2 cellular contexts compared by ENCODE assay signal in the genomic region with DNA sequence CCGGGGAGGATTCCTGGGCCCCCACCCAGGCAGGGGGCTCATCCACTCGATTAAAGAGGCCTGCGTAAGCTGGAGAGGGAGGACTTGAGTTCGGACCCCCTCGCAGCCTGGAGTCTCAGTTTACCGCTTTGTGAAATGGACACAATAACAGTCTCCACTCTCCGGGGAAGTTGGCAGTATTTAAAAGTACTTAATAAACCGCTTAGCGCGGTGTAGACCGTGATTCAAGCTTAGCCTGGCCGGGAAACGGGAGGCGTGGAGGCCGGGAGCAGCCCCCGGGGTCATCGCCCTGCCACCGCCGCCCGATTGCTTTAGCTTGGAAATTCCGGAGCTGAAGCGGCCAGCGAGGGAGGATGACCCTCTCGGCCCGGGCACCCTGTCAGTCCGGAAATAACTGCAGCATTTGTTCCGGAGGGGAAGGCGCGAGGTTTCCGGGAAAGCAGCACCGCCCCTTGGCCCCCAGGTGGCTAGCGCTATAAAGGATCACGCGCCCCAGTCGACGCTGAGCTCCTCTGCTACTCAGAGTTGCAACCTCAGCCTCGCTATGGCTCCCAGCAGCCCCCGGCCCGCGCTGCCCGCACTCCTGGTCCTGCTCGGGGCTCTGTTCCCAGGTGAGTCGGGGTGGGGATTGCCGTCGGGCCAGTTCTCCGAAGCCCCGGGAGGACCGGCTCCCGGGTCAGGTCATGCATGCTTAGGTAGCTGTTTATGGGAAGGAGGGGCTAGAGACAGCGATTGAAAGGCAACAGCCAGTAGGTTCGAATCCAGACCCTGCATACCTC.
TF ChIP-seq lines count a peak whose summit lies in the region.

A gene with protein sequence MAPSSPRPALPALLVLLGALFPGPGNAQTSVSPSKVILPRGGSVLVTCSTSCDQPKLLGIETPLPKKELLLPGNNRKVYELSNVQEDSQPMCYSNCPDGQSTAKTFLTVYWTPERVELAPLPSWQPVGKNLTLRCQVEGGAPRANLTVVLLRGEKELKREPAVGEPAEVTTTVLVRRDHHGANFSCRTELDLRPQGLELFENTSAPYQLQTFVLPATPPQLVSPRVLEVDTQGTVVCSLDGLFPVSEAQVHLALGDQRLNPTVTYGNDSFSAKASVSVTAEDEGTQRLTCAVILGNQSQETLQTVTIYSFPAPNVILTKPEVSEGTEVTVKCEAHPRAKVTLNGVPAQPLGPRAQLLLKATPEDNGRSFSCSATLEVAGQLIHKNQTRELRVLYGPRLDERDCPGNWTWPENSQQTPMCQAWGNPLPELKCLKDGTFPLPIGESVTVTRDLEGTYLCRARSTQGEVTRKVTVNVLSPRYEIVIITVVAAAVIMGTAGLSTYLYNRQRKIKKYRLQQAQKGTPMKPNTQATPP (plus strand): TSS at position 505 of the 779 bp plus-strand sequence. CDS start 40 bp downstream, at position 545.

TF ChIP-seq in IMR-90, 13 proteins besides CTCF, POLR2A, EP300 and RAD21:
- peak; percentile 25; the same call in 1 of the 2 replicates for TF ChIP-seq MXI1 (IDR thresholded peaks at IDR 0.05; ENCODE audit: borderline replicate concordance, low read depth, low read length)
- TF ChIP-seq SMC3 (IDR thresholded peaks at IDR 0.05; ENCODE audit: low read depth, low read length), result no peak
- TF ChIP-seq MAZ (IDR thresholded peaks at IDR 0.05; ENCODE audit: borderline replicate concordance, low read depth, low read length), result peak; percentile 41; the same call in 1 of the 2 replicates
- no peak for TF ChIP-seq FOS (IDR thresholded peaks at IDR 0.05; ENCODE audit: low read depth, low read length)

TF ChIP-seq in K562, 482 proteins besides CTCF, POLR2A, EP300 and RAD21 (continues in another document):
- TF ChIP-seq NR1H2 (CRISPR knock-in tag; IDR thresholded peaks at IDR 0.05) (peak; percentile 7; the same call in 1 of the 2 replicates), ZNF764 (CRISPR knock-in tag; IDR thresholded peaks at IDR 0.05; ENCODE audit: low read depth) (no peak), NFIX (CRISPR knock-in tag; IDR thresholded peaks at IDR 0.05; ENCODE audit: low read depth) (no peak), ELF1 (tag; IDR thresholded peaks at IDR 0.05) (peak; percentile 92), HMG20A (CRISPR knock-in tag; conservative IDR thresholded peaks at IDR 0.05) (no peak), RB1 (IDR thresholded peaks at IDR 0.05; ENCODE audit: low read depth) (peak; percentile 26; the same call in 1 of the 2 replicates), CBFB (CRISPR knock-in tag; IDR thresholded peaks at IDR 0.05) (no peak; the same call in 1 of the 2 replicates), POLR2B (IDR thresholded peaks at IDR 0.05; ENCODE audit: low read depth, partially characterized antibody) (peak; percentile 80), ZNF217 (CRISPR knock-in tag; IDR thresholded peaks at IDR 0.05) (no peak), ZKSCAN8 (CRISPR knock-in tag; IDR thresholded peaks at IDR 0.05) (no peak), ZFP1 (CRISPR knock-in tag; IDR thresholded peaks at IDR 0.05) (no peak), RBM22 (IDR thresholded peaks at IDR 0.05; ENCODE audit: low read depth, low read length, poor library complexity, severe bottlenecking) (peak; percentile 55), ZBTB7A (IDR thresholded peaks at IDR 0.05; ENCODE audit: borderline replicate concordance, control insufficient read depth, low read depth, low read length) (peak; percentile 75; the same call in 1 of the 2 replicates), KDM5B (IDR thresholded peaks at IDR 0.05; ENCODE audit: insufficient replicate concordance, low read depth, low read length) (peak; percentile 88), HOXB6 (CRISPR knock-in tag; IDR thresholded peaks at IDR 0.05; ENCODE audit: borderline replicate concordance) (no peak), ZNF431 (CRISPR knock-in tag; IDR thresholded peaks at IDR 0.05) (0 out of 2 replicates have a peak, but pooled peaks have one; percentile 34), CXXC5 (CRISPR knock-in tag; IDR thresholded peaks at IDR 0.05) (peak; percentile 82), DDX20 (tag; IDR thresholded peaks at IDR 0.05; ENCODE audit: low read depth) (no peak), SMARCA4 (IDR thresholded peaks at IDR 0.05) (0 out of 2 replicates have a peak, but pooled peaks have one; percentile 11), CHD2 (IDR thresholded peaks at IDR 0.05; ENCODE audit: low read depth, low read length) (no peak), FOXJ3 (CRISPR knock-in tag; IDR thresholded peaks at IDR 0.05) (no peak), MAZ (CRISPR knock-in tag; conservative IDR thresholded peaks at IDR 0.05 in 1 of 2, IDR thresholded peaks at IDR 0.05 in 1 of 2) (peak; percentile 72 to 88; a peak in 2 of 4 replicates), HSF4 (CRISPR knock-in tag; IDR thresholded peaks at IDR 0.05; ENCODE audit: borderline replicate concordance) (no peak), ZBTB1 (CRISPR knock-in tag; IDR thresholded peaks at IDR 0.05; ENCODE audit: borderline replicate concordance, low read depth) (peak; percentile 46; the same call in 1 of the 2 replicates), KDM2B (CRISPR knock-in tag; IDR thresholded peaks at IDR 0.05) (peak; percentile 82; the same call in 1 of the 2 replicates)
- TF ChIP-seq, protein P1, sequence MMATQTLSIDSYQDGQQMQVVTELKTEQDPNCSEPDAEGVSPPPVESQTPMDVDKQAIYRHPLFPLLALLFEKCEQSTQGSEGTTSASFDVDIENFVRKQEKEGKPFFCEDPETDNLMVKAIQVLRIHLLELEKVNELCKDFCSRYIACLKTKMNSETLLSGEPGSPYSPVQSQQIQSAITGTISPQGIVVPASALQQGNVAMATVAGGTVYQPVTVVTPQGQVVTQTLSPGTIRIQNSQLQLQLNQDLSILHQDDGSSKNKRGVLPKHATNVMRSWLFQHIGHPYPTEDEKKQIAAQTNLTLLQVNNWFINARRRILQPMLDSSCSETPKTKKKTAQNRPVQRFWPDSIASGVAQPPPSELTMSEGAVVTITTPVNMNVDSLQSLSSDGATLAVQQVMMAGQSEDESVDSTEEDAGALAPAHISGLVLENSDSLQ (IDR thresholded peaks at IDR 0.05), result peak; percentile 54
- TF ChIP-seq, protein P2, sequence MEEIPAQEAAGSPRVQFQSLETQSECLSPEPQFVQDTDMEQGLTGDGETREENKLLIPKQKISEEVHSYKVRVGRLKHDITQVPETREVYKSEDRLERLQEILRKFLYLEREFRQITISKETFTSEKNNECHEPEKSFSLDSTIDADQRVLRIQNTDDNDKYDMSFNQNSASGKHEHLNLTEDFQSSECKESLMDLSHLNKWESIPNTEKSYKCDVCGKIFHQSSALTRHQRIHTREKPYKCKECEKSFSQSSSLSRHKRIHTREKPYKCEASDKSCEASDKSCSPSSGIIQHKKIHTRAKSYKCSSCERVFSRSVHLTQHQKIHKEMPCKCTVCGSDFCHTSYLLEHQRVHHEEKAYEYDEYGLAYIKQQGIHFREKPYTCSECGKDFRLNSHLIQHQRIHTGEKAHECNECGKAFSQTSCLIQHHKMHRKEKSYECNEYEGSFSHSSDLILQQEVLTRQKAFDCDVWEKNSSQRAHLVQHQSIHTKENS (CRISPR knock-in tag; IDR thresholded peaks at IDR 0.05), result no peak
- TF ChIP-seq, protein P3, sequence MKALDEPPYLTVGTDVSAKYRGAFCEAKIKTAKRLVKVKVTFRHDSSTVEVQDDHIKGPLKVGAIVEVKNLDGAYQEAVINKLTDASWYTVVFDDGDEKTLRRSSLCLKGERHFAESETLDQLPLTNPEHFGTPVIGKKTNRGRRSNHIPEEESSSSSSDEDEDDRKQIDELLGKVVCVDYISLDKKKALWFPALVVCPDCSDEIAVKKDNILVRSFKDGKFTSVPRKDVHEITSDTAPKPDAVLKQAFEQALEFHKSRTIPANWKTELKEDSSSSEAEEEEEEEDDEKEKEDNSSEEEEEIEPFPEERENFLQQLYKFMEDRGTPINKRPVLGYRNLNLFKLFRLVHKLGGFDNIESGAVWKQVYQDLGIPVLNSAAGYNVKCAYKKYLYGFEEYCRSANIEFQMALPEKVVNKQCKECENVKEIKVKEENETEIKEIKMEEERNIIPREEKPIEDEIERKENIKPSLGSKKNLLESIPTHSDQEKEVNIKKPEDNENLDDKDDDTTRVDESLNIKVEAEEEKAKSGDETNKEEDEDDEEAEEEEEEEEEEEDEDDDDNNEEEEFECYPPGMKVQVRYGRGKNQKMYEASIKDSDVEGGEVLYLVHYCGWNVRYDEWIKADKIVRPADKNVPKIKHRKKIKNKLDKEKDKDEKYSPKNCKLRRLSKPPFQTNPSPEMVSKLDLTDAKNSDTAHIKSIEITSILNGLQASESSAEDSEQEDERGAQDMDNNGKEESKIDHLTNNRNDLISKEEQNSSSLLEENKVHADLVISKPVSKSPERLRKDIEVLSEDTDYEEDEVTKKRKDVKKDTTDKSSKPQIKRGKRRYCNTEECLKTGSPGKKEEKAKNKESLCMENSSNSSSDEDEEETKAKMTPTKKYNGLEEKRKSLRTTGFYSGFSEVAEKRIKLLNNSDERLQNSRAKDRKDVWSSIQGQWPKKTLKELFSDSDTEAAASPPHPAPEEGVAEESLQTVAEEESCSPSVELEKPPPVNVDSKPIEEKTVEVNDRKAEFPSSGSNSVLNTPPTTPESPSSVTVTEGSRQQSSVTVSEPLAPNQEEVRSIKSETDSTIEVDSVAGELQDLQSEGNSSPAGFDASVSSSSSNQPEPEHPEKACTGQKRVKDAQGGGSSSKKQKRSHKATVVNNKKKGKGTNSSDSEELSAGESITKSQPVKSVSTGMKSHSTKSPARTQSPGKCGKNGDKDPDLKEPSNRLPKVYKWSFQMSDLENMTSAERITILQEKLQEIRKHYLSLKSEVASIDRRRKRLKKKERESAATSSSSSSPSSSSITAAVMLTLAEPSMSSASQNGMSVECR (CRISPR knock-in tag; IDR thresholded peaks at IDR 0.05), result no peak; the same call in 1 of the 2 replicates
- TF ChIP-seq, protein P4, sequence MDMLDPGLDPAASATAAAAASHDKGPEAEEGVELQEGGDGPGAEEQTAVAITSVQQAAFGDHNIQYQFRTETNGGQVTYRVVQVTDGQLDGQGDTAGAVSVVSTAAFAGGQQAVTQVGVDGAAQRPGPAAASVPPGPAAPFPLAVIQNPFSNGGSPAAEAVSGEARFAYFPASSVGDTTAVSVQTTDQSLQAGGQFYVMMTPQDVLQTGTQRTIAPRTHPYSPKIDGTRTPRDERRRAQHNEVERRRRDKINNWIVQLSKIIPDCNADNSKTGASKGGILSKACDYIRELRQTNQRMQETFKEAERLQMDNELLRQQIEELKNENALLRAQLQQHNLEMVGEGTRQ (CRISPR knock-in tag; IDR thresholded peaks at IDR 0.05), result peak; percentile 68
- TF ChIP-seq, protein P5, sequence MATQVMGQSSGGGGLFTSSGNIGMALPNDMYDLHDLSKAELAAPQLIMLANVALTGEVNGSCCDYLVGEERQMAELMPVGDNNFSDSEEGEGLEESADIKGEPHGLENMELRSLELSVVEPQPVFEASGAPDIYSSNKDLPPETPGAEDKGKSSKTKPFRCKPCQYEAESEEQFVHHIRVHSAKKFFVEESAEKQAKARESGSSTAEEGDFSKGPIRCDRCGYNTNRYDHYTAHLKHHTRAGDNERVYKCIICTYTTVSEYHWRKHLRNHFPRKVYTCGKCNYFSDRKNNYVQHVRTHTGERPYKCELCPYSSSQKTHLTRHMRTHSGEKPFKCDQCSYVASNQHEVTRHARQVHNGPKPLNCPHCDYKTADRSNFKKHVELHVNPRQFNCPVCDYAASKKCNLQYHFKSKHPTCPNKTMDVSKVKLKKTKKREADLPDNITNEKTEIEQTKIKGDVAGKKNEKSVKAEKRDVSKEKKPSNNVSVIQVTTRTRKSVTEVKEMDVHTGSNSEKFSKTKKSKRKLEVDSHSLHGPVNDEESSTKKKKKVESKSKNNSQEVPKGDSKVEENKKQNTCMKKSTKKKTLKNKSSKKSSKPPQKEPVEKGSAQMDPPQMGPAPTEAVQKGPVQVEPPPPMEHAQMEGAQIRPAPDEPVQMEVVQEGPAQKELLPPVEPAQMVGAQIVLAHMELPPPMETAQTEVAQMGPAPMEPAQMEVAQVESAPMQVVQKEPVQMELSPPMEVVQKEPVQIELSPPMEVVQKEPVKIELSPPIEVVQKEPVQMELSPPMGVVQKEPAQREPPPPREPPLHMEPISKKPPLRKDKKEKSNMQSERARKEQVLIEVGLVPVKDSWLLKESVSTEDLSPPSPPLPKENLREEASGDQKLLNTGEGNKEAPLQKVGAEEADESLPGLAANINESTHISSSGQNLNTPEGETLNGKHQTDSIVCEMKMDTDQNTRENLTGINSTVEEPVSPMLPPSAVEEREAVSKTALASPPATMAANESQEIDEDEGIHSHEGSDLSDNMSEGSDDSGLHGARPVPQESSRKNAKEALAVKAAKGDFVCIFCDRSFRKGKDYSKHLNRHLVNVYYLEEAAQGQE (CRISPR knock-in tag; IDR thresholded peaks at IDR 0.05; ENCODE audit: low read depth), result 0 out of 2 replicates have a peak, but pooled peaks have one; percentile 35
- TF ChIP-seq, protein P6, sequence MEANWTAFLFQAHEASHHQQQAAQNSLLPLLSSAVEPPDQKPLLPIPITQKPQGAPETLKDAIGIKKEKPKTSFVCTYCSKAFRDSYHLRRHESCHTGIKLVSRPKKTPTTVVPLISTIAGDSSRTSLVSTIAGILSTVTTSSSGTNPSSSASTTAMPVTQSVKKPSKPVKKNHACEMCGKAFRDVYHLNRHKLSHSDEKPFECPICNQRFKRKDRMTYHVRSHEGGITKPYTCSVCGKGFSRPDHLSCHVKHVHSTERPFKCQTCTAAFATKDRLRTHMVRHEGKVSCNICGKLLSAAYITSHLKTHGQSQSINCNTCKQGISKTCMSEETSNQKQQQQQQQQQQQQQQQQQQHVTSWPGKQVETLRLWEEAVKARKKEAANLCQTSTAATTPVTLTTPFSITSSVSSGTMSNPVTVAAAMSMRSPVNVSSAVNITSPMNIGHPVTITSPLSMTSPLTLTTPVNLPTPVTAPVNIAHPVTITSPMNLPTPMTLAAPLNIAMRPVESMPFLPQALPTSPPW (CRISPR knock-in tag; IDR thresholded peaks at IDR 0.05), result peak; percentile 82
- TF ChIP-seq, protein P7, sequence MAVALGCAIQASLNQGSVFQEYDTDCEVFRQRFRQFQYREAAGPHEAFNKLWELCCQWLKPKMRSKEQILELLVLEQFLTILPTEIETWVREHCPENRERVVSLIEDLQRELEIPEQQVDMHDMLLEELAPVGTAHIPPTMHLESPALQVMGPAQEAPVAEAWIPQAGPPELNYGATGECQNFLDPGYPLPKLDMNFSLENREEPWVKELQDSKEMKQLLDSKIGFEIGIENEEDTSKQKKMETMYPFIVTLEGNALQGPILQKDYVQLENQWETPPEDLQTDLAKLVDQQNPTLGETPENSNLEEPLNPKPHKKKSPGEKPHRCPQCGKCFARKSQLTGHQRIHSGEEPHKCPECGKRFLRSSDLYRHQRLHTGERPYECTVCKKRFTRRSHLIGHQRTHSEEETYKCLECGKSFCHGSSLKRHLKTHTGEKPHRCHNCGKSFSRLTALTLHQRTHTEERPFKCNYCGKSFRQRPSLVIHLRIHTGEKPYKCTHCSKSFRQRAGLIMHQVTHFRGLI (CRISPR knock-in tag; IDR thresholded peaks at IDR 0.05), result no peak
- TF ChIP-seq, protein P8, sequence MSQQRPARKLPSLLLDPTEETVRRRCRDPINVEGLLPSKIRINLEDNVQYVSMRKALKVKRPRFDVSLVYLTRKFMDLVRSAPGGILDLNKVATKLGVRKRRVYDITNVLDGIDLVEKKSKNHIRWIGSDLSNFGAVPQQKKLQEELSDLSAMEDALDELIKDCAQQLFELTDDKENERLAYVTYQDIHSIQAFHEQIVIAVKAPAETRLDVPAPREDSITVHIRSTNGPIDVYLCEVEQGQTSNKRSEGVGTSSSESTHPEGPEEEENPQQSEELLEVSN (IDR thresholded peaks at IDR 0.05; ENCODE audit: borderline replicate concordance in 1 of 2, extremely low read depth in 1 of 2, insufficient read depth in 1 of 2, insufficient read length in 1 of 2, low read depth in 1 of 2, low read length in 1 of 2, poor library complexity in 1 of 2, severe bottlenecking in 1 of 2), result peak; percentile 95 to 97
- TF ChIP-seq, protein P9, sequence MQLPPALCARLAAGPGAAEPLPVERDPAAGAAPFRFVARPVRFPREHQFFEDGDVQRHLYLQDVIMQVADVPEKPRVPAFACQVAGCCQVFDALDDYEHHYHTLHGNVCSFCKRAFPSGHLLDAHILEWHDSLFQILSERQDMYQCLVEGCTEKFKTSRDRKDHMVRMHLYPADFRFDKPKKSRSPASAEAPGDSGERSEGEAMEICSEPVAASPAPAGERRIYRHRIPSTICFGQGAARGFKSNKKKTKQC (CRISPR knock-in tag; IDR thresholded peaks at IDR 0.05), result 0 out of 2 replicates have a peak, but pooled peaks have one; percentile 23
